ENCODE assay signal across 25 cellular contexts in genomic region chr6:170383466-170384075, GRCh38.
"Had no signal": no experiment of that assay in that cellular context is flagged by ENCODE, and none has a peak within 500 bp of the region (broad histone marks: within the 10 kb centered on the region; RNA-seq: fewer than 3 reads in every experiment).

No MANE protein-coding gene starts in this region.

- H3K27ac Mint-ChIP-seq: activated CD4-positive, alpha-beta T cell treated with anti-CD3 and anti-CD28 coated beads for 36 hours; dendritic cell treated with granulocyte-macrophage colony-stimulating factor and Interleukin-4, amounts not matched to agents 40 ng/mL and 50 ng/mL, for 4 days; natural killer cell treated with Interleukin-12 subunit alpha and Interleukin-12 subunit beta and Interleukin-15 and Interleukin-18, amount 100 ng/mL, for 72 hours had no signal

- H3K4me3 Mint-ChIP-seq: activated CD4-positive, alpha-beta T cell treated with anti-CD3 and anti-CD28 coated beads for 36 hours; dendritic cell treated with granulocyte-macrophage colony-stimulating factor and Interleukin-4, amounts not matched to agents 40 ng/mL and 50 ng/mL, for 4 days; natural killer cell treated with Interleukin-12 subunit alpha and Interleukin-12 subunit beta and Interleukin-15 and Interleukin-18, amount 100 ng/mL, for 72 hours had no signal

- H3K9me3 ChIP-seq: body of pancreas, esophagus squamous epithelium, left lung, ovary, psoas muscle, suprapubic skin, tibial artery had no signal

- H3K27me3 Mint-ChIP-seq: activated CD4-positive, alpha-beta T cell treated with anti-CD3 and anti-CD28 coated beads for 36 hours; dendritic cell treated with granulocyte-macrophage colony-stimulating factor and Interleukin-4, amounts not matched to agents 40 ng/mL and 50 ng/mL, for 4 days; natural killer cell treated with Interleukin-12 subunit alpha and Interleukin-12 subunit beta and Interleukin-15 and Interleukin-18, amount 100 ng/mL, for 72 hours had no signal

- DNase-seq: activated CD4-positive, alpha-beta T cell treated with anti-CD3 and anti-CD28 coated beads for 36 hours; activated CD4-positive, CD25-positive, alpha-beta regulatory T cell; activated CD8-positive, alpha-beta memory T cell treated with anti-CD3 and anti-CD28 coated beads for 24 hours; activated gamma-delta T cell treated with Interleukin-2 at 50 U/mL for 16 hours; anterior cingulate cortex; body of pancreas; central memory CD4-positive, alpha-beta T cell; esophagus squamous epithelium; foreskin melanocyte; left lung; mesendoderm; ovary; psoas muscle; right cardiac atrium; stimulated activated CD4-positive, alpha-beta T cell treated with anti-CD3 and anti-CD28 coated beads, Interleukin-15, amount 100 ng/mL, for 24 hours; stimulated activated CD4-positive, alpha-beta T cell treated with anti-CD3 and anti-CD28 coated beads, Interleukin-2, amount 100 ng/mL, for 24 hours; stimulated activated naive CD4-positive, alpha-beta T cell; T-helper 1 cell; tibial artery had no signal

- H3K27ac ChIP-seq: body of pancreas, epithelial cell of prostate, esophagus squamous epithelium, left lung, ovary, psoas muscle, suprapubic skin, tibial artery had no signal

- H3K36me3 Mint-ChIP-seq: activated naive CD4-positive, alpha-beta T cell treated with anti-CD3 and anti-CD28 coated beads, Interleukin-2, amount 50 U/mL, for 72 hours; natural killer cell treated with Interleukin-12 subunit alpha and Interleukin-12 subunit beta and Interleukin-15 and Interleukin-18, amount 100 ng/mL, for 72 hours had no signal

- ATAC-seq: activated CD4-positive, alpha-beta T cell treated with anti-CD3 and anti-CD28 coated beads for 36 hours; activated naive CD4-positive, alpha-beta T cell treated with anti-CD3 and anti-CD28 coated beads, Interleukin-2, amount 50 U/mL, for 72 hours; body of pancreas; left lung; natural killer cell treated with Interleukin-12 subunit alpha and Interleukin-12 subunit beta and Interleukin-15 and Interleukin-18, amount 100 ng/mL, for 72 hours; right cardiac atrium had no signal

- H3K27me3 ChIP-seq: body of pancreas, esophagus squamous epithelium, left lung, ovary, suprapubic skin, tibial artery had no signal

- H3K4me3 ChIP-seq: body of pancreas, esophagus squamous epithelium, left lung, lung, ovary, psoas muscle, suprapubic skin, tibial artery had no signal

- H3K4me1 ChIP-seq: body of pancreas, esophagus squamous epithelium, psoas muscle, suprapubic skin, tibial artery had no signal

- H3K9me3 Mint-ChIP-seq: activated naive CD4-positive, alpha-beta T cell treated with anti-CD3 and anti-CD28 coated beads, Interleukin-2, amount 50 U/mL, for 72 hours; dendritic cell treated with granulocyte-macrophage colony-stimulating factor and Interleukin-4, amounts not matched to agents 40 ng/mL and 50 ng/mL, for 4 days; natural killer cell treated with Interleukin-12 subunit alpha and Interleukin-12 subunit beta and Interleukin-15 and Interleukin-18, amount 100 ng/mL, for 72 hours had no signal

- H3K36me3 ChIP-seq: ovary had no signal
